8 cellular contexts compared by ENCODE assay signal in genomic region chr9:137301086-137301947, GRCh38. TPM values are rescaled to one million over a fixed set of nuclear protein-coding genes. Genes with fewer than 3 reads are reported as not detected.
DNase-seq lines count a peak whose midpoint lies in the region; ATAC-seq and TF ChIP-seq lines count a peak whose summit lies in the region.

No MANE protein-coding gene starts in this region.

- H4K20me1 ChIP-seq in fibroblast of lung (ENCODE audit: control insufficient read depth, extremely low read depth, insufficient read depth, low read length) = no peaks in the 10 kb centered on the region

- CTCF ChIA-PET in CD8-positive, alpha-beta memory T cell (lab: Charles Lee) = interaction anchor here (0.7 to 1.5 kb wide), 2 partner anchors 64 to 142 kb away, joined by 4 read pairs; no protein-coding TSS in a partner anchor
- CTCF ChIA-PET in WTC11 (lab: Charles Lee) = interaction anchor here (0.9 to 8.6 kb wide), 29 partner anchors 9 to 272 kb away, joined by 3 to 172 read pairs (median 5); partner anchors contain the start of genes ENTPD8, EXD3, MRPL41 and NOXA1

- H3K27me3 ChIP-seq in CD8-positive, alpha-beta memory T cell (ENCODE audit: insufficient read depth, low read length, poor library complexity, severe bottlenecking) = peaks cover 37% of the 10 kb centered on the region
- H3K27me3 ChIP-seq in fibroblast of lung (ENCODE audit: control insufficient read depth, insufficient read depth, low read length) (peaks cover 27% of the 10 kb centered on the region), neuron (ENCODE audit: insufficient read depth, low read length) (no peaks in the 10 kb centered on the region)

- peaks cover 5 to 19% (median 7%) of the 10 kb centered on the region in 3 donors for H3K4me1 Mint-ChIP-seq in CD8-positive, alpha-beta memory T cell
- peaks cover 52% of the 10 kb centered on the region for H3K4me1 Mint-ChIP-seq in WTC11

- no peak overlapping the region for H3K9ac ChIP-seq in fibroblast of lung (ENCODE audit: insufficient read depth, low read length)

- no peaks in the 10 kb centered on the region for H3K9me3 ChIP-seq in CD8-positive, alpha-beta memory T cell (ENCODE audit: low read length)
- H3K9me3 ChIP-seq in fibroblast of lung (ENCODE audit: control insufficient read depth, insufficient read depth, low read depth, low read length) (no peaks in the 10 kb centered on the region), neuron (ENCODE audit: low read length) (no peaks in the 10 kb centered on the region)

- no peak for DNase-seq in CD8-positive, alpha-beta memory T cell
- DNase-seq in HuH-7.5 (ENCODE audit: low spot score) (peak; percentile 89), WTC11 (ENCODE audit: low spot score) (peak; percentile 60), fibroblast of lung (ENCODE audit: low read depth in 2 of 2) (peak; percentile 36 to 58), OCI-M2 (lab: John Stamatoyannopoulos, UW; ENCODE audit: unreplicated experiment) (no peak)

- TF ChIP-seq CTCF in WTC11 (IDR thresholded peaks at IDR 0.05) (no peak), fibroblast of lung (conservative IDR thresholded peaks at IDR 0.05 in 1 of 2, IDR thresholded peaks at IDR 0.05 in 1 of 2; ENCODE audit: low read depth in 1 of 2, low read length in 2 of 2) (no peak)

- H3K27me3 Mint-ChIP-seq in CD8-positive, alpha-beta memory T cell = peaks cover 16 to 21% of the 10 kb centered on the region in 2 donors
- peaks cover 31% of the 10 kb centered on the region for H3K27me3 Mint-ChIP-seq in WTC11 (ENCODE audit: low read depth)

- peak overlapping the region; percentile 68 to 87 (median 82) for H3K4me3 Mint-ChIP-seq in CD8-positive, alpha-beta memory T cell
- H3K4me3 Mint-ChIP-seq in WTC11 = peak overlapping the region; percentile 94

- peaks cover 0 to 2% (median 0%) of the 10 kb centered on the region in 5 donors for H3K9me3 Mint-ChIP-seq in CD8-positive, alpha-beta memory T cell
- no peaks in the 10 kb centered on the region for H3K9me3 Mint-ChIP-seq in WTC11

- no peaks in the 10 kb centered on the region for H3K79me2 ChIP-seq in fibroblast of lung (ENCODE audit: control insufficient read depth, insufficient read depth, low read length)

- peak overlapping the region; percentile 72 for H3K4me2 ChIP-seq in fibroblast of lung (ENCODE audit: extremely low read depth, insufficient read depth, low read length)

- peak overlapping the region; percentile 68 for H2AFZ ChIP-seq in fibroblast of lung (ENCODE audit: low read length)
- no peak overlapping the region for H2AFZ ChIP-seq in neuron (ENCODE audit: low read depth, low read length)

- no peaks in the 10 kb centered on the region for H3K36me3 ChIP-seq in CD8-positive, alpha-beta memory T cell (ENCODE audit: insufficient read depth, low read length)
- no peaks in the 10 kb centered on the region for H3K36me3 ChIP-seq in fibroblast of lung (ENCODE audit: control insufficient read depth, insufficient read depth, low read length)
- H3K36me3 ChIP-seq in neuron (ENCODE audit: insufficient read depth, low read length) = peaks cover 9% of the 10 kb centered on the region

- H3K27ac Mint-ChIP-seq in CD8-positive, alpha-beta memory T cell = no peak overlapping the region
- peak overlapping the region; percentile 96 for H3K27ac Mint-ChIP-seq in WTC11

- H3K4me1 ChIP-seq in CD8-positive, alpha-beta memory T cell (ENCODE audit: insufficient read depth, low read length) = peaks cover 26% of the 10 kb centered on the region
- H3K4me1 ChIP-seq in fibroblast of lung (ENCODE audit: control insufficient read depth, extremely low read depth, insufficient read depth, low read length) (peaks cover 12% of the 10 kb centered on the region), neuron (ENCODE audit: insufficient read depth, low read length) (peaks cover 74% of the 10 kb centered on the region)

- peak; percentile 8 for ATAC-seq in GM18861 (IDR thresholded peaks at IDR 0.05; ENCODE audit: unreplicated experiment)
- ATAC-seq in WTC11 = peak; percentile 3; the same call in 1 of the 2 replicates
- ATAC-seq in GM21723 (IDR thresholded peaks at IDR 0.05; ENCODE audit: unreplicated experiment) = no peak

- H3K36me3 Mint-ChIP-seq in CD8-positive, alpha-beta memory T cell = no peaks in the 10 kb centered on the region
- H3K36me3 Mint-ChIP-seq in WTC11 = no peaks in the 10 kb centered on the region

- peak overlapping the region; percentile 64 for H3K27ac ChIP-seq in CD8-positive, alpha-beta memory T cell (ENCODE audit: low read depth, low read length)
- no peak overlapping the region for H3K27ac ChIP-seq in fibroblast of lung (ENCODE audit: insufficient read depth, low read length)

- H3K4me3 ChIP-seq in CD8-positive, alpha-beta memory T cell (ENCODE audit: low read length) = peak overlapping the region; percentile 19
- H3K4me3 ChIP-seq in fibroblast of lung (replicated peaks in 1 of 4; ENCODE audit: control extremely low read depth in 1 of 4, insufficient read depth in 1 of 4, low read depth in 3 of 4, low read length in 4 of 4) = peak overlapping the region; percentile 18 to 41 (median 32)
- H3K4me3 ChIP-seq in neuron (ENCODE audit: low read length) = peak overlapping the region; percentile 84

- POLR2A ChIA-PET in CD8-positive, alpha-beta memory T cell (lab: Charles Lee) = interaction anchor here (0.6 to 1.3 kb wide), 2 partner anchors 122 to 250 kb away, joined by 3 to 4 read pairs; partner anchors contain the start of genes EXD3, MRPL41 and NOXA1
- POLR2A ChIA-PET in WTC11 (lab: Charles Lee) = interaction anchor here (0.5 to 2.8 kb wide), 4 partner anchors 17 to 65 kb away, joined by 3 to 10 read pairs (median 5); partner anchors contain the start of gene TUBB4B

TF ChIP-seq in WTC11, 78 proteins besides CTCF, POLR2A, EP300 and RAD21 (continues in another document):
- peak; percentile 75 for TF ChIP-seq NFE2L1 (CRISPR knock-in tag; IDR thresholded peaks at IDR 0.05)
- TF ChIP-seq ARID4B (CRISPR knock-in tag; IDR thresholded peaks at IDR 0.05; ENCODE audit: borderline replicate concordance) = no peak
- no peak for TF ChIP-seq ZNF317 (CRISPR knock-in tag; IDR thresholded peaks at IDR 0.05; ENCODE audit: borderline replicate concordance, low read depth)

RNA-seq across cellular contexts. Expression of gene NRARP, which starts 0.8 kb away (rescaled TPM):
- 1 to 10 TPM; 1.9 to 2.3 TPM for total RNA-seq in CD8-positive, alpha-beta memory T cell
- not detected for polyA plus RNA-seq in CD8-positive, alpha-beta memory T cell
- total RNA-seq in WTC11 (2021) (46.7 to 52.4 TPM (median 51.5 TPM) in 3 replicates), fibroblast of lung (under 0.01 TPM in 1 of 2 replicates, not detected in the other)
- polyA plus RNA-seq in fibroblast of lung = 0.07 TPM in 2 replicates
- polyA plus RNA-seq in fibroblast of lung (2012) = 0.07 and 0.10 TPM in 2 replicates
- not detected in 2 replicates for polyA minus RNA-seq in fibroblast of lung (ENCODE audit: low replicate concordance)

RNA-seq across cellular contexts. Expression of gene TOR4A, which starts 23.8 kb away (rescaled TPM):
- 1 to 10 TPM; 3.3 to 3.9 TPM for total RNA-seq in CD8-positive, alpha-beta memory T cell
- polyA plus RNA-seq in CD8-positive, alpha-beta memory T cell = 1.8 TPM
- total RNA-seq in WTC11 (2021) (7.3 to 11.8 TPM (median 11.3 TPM) in 3 replicates), fibroblast of lung (12.6 and 22.1 TPM in 2 replicates)
- 3.3 and 11.3 TPM in 2 replicates for polyA plus RNA-seq in fibroblast of lung
- polyA plus RNA-seq in fibroblast of lung (2012) = 5.7 and 24.5 TPM in 2 replicates
- 8.6 and 25.1 TPM in 2 replicates for polyA minus RNA-seq in fibroblast of lung (ENCODE audit: low replicate concordance)

RNA-seq across cellular contexts. Expression of gene NELFB, which starts 46.2 kb away (rescaled TPM):
- total RNA-seq in CD8-positive, alpha-beta memory T cell = 10 to 100 TPM; 67.5 to 72.0 TPM
- polyA plus RNA-seq in CD8-positive, alpha-beta memory T cell = 34.8 TPM
- total RNA-seq in WTC11 (2021) = 93.7 to 95.0 TPM (median 94.7 TPM) in 3 replicates
- total RNA-seq in fibroblast of lung = 40.6 and 50.0 TPM in 2 replicates
- 23.5 and 32.7 TPM in 2 replicates for polyA plus RNA-seq in fibroblast of lung
- polyA plus RNA-seq in fibroblast of lung (2012) = 37.9 and 59.3 TPM in 2 replicates
- polyA minus RNA-seq in fibroblast of lung (ENCODE audit: low replicate concordance) = 19.7 and 34.2 TPM in 2 replicates

RNA-seq across cellular contexts. Expression of gene STPG3, which starts 50.2 kb away (rescaled TPM):
- under 1 TPM; 0.27 to 0.28 TPM for total RNA-seq in CD8-positive, alpha-beta memory T cell
- polyA plus RNA-seq in CD8-positive, alpha-beta memory T cell = not detected
- total RNA-seq in WTC11 (2021) (0.21 to 0.26 TPM in 2 of 3 replicates, not detected in the other), fibroblast of lung (not detected in 2 replicates)
- not detected in 2 replicates for polyA plus RNA-seq in fibroblast of lung
- polyA plus RNA-seq in fibroblast of lung (2012) = not detected in 2 replicates
- polyA minus RNA-seq in fibroblast of lung (ENCODE audit: low replicate concordance) = not detected in 2 replicates

Comparison
In these comparisons a context has a peak if more than half of its experiments do, and no peak if none do; other contexts are left out.
1. DNase-seq: peak in HuH-7.5 (single experiment), WTC11 (single experiment) and fibroblast of lung (2 of 2); none in CD8-positive, alpha-beta memory T cell (0 of 5) and OCI-M2 (single experiment).
2. H3K4me3 ChIP-seq: peak in every context shown above with its lines; median percentile 84 in neuron; 32 in fibroblast of lung; 19 in CD8-positive, alpha-beta memory T cell.
3. RNA of gene NRARP, which starts 0.8 kb away (total RNA-seq): 46.7 to 52.4 TPM in WTC11; 1.9 to 2.3 TPM in CD8-positive, alpha-beta memory T cell and under 0.01 TPM in fibroblast of lung; every median in the first group is over 10 times any median in the second.